In the genomic region with DNA sequence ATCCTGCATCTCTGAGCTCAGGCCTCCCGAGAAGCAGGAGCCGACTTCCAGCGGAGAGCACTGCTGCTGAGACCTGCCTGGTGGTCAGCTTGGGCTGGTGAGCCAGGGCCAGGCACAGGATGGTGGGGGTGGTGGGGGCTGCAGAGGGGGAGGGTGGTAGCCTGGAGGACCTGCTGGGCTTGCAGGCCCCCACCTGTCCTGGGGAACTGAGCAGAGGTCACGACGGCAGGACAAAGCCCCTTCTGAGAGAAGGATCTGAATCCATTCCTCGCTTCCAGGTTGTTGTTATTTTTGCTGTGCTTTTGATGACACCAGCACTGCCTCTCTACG, we compare ENCODE assay signal across 16 cellular contexts. TPM values are rescaled to one million over a fixed set of nuclear protein-coding genes. Genes with fewer than 3 reads are reported as not detected.
DNase-seq lines count a peak whose midpoint lies in the region; ATAC-seq lines count a peak whose summit lies in the region.
"Had no signal": no experiment of that assay in that cellular context is flagged by ENCODE, and none has a peak within 500 bp of the region (broad histone marks: within the 10 kb centered on the region; RNA-seq: fewer than 3 reads in every experiment).

No MANE protein-coding gene starts in this region.

- peak; percentile 30 for DNase-seq in sciatic nerve (ENCODE audit: low spot score)
- DNase-seq in activated CD4-positive, alpha-beta T cell treated with anti-CD3 and anti-CD28 coated beads for 4 hours = no peak
- DNase-seq in stimulated activated naive CD4-positive, alpha-beta T cell (lab: John Stamatoyannopoulos, UW) = no peak
- DNase-seq: BE2C; CD4-positive, CD25-positive, alpha-beta regulatory T cell; DMS53; HCEC 1CT; HFFc6; IMR-90 had no signal

- H3K36me3 Mint-ChIP-seq in dendritic cell treated with granulocyte-macrophage colony-stimulating factor and Interleukin-4, amounts not matched to agents 40 ng/mL and 50 ng/mL, for 4 days (ENCODE audit: low read depth) = no peaks in the 10 kb centered on the region
- H3K36me3 Mint-ChIP-seq: CD4-positive, CD25-positive, alpha-beta regulatory T cell had no signal

- H3K27ac ChIP-seq in BLaER1 = peak overlapping the region; percentile 38; the same call in 1 of the 2 replicates
- H3K27ac ChIP-seq in BLaER1 treated with 17β-estradiol and CSF1 and Interleukin-3, amounts not matched to agents 10 nM and 100 nM = peak overlapping the region; percentile 6 to 88 (median 81); a peak in 17 of 22 replicates
- H3K27ac ChIP-seq: A549 had no signal

- no peak overlapping the region for H3K4me3 Mint-ChIP-seq in dendritic cell treated with granulocyte-macrophage colony-stimulating factor and Interleukin-4, amounts not matched to agents 40 ng/mL and 50 ng/mL, for 4 days
- H3K4me3 Mint-ChIP-seq: HFFc6 had no signal

- H3K4me2 ChIP-seq in BLaER1 = peak overlapping the region; percentile 83
- H3K4me2 ChIP-seq in BLaER1 treated with 17β-estradiol and CSF1 and Interleukin-3, amounts not matched to agents 10 nM and 100 nM = peak overlapping the region; percentile 58 to 98 (median 89); a peak in 21 of 22 replicates
- H3K4me2 ChIP-seq: A549 had no signal

- peak overlapping the region; percentile 81 for H3K27ac Mint-ChIP-seq in dendritic cell treated with granulocyte-macrophage colony-stimulating factor and Interleukin-4, amounts not matched to agents 40 ng/mL and 50 ng/mL, for 4 days
- H3K27ac Mint-ChIP-seq: HFFc6 had no signal

- H3K9ac ChIP-seq in BLaER1 = no peak overlapping the region
- H3K9ac ChIP-seq in BLaER1 treated with 17β-estradiol and CSF1 and Interleukin-3, amounts not matched to agents 10 nM and 100 nM = peak overlapping the region in 10 of 11 experiments; percentile 32 to 81 (median 76); a peak in 15 of 22 replicates

- ATAC-seq in sciatic nerve (no peak), GM21360 (IDR thresholded peaks at IDR 0.05; ENCODE audit: unreplicated experiment) (no peak), HG03039 (IDR thresholded peaks at IDR 0.05; ENCODE audit: unreplicated experiment) (no peak)
- ATAC-seq: A549 had no signal

- peaks cover 93% of the 10 kb centered on the region for H3K4me1 Mint-ChIP-seq in dendritic cell treated with granulocyte-macrophage colony-stimulating factor and Interleukin-4, amounts not matched to agents 40 ng/mL and 50 ng/mL, for 4 days (ENCODE audit: low read depth)

- peaks cover 95% of the 10 kb centered on the region for H3K4me1 ChIP-seq in BLaER1
- H3K4me1 ChIP-seq in BLaER1 treated with 17β-estradiol and CSF1 and Interleukin-3, amounts not matched to agents 10 nM and 100 nM = peaks cover 92 to 98% (median 95%) of the 10 kb centered on the region in 10 experiments
- H3K4me1 ChIP-seq: A549, BE2C had no signal

- H3K9me3 Mint-ChIP-seq in dendritic cell treated with granulocyte-macrophage colony-stimulating factor and Interleukin-4, amounts not matched to agents 40 ng/mL and 50 ng/mL, for 4 days = no peaks in the 10 kb centered on the region
- H3K9me3 Mint-ChIP-seq: CD4-positive, CD25-positive, alpha-beta regulatory T cell; HFFc6 had no signal

- intact Hi-C loops in dendritic cell treated with granulocyte-macrophage colony-stimulating factor and Interleukin-4, amounts not matched to agents 40 ng/mL and 50 ng/mL, for 4 days (cut with micrococcal nuclease) = no loop called here
- intact Hi-C loops in sciatic nerve (cut with DNase I) = no loop called here

- H3K4me3 ChIP-seq in BLaER1 = no peak overlapping the region
- peak overlapping the region in 4 of 10 experiments; percentile 60 to 70 (median 61); a peak in 6 of 20 replicates for H3K4me3 ChIP-seq in BLaER1 treated with 17β-estradiol and CSF1 and Interleukin-3, amounts not matched to agents 10 nM and 100 nM
- H3K4me3 ChIP-seq: A549 had no signal

- no peaks in the 10 kb centered on the region for H3K27me3 ChIP-seq in BLaER1
- no peaks in the 10 kb centered on the region for H3K27me3 ChIP-seq in BLaER1 treated with 17β-estradiol and CSF1 and Interleukin-3, amounts not matched to agents 10 nM and 100 nM
- H3K27me3 ChIP-seq: BE2C had no signal

- no peaks in the 10 kb centered on the region for H3K36me3 ChIP-seq in BLaER1
- H3K36me3 ChIP-seq in BLaER1 treated with 17β-estradiol and CSF1 and Interleukin-3, amounts not matched to agents 10 nM and 100 nM = peaks cover 0 to 20% (median 0%) of the 10 kb centered on the region in 11 experiments; a peak in 6 of 22 replicates
- H3K36me3 ChIP-seq: BE2C had no signal

- H4K20me1 ChIP-seq in BLaER1 = no peaks in the 10 kb centered on the region
- no peaks in the 10 kb centered on the region for H4K20me1 ChIP-seq in BLaER1 treated with 17β-estradiol and CSF1 and Interleukin-3, amounts not matched to agents 10 nM and 100 nM

- H3K27me3 Mint-ChIP-seq in dendritic cell treated with granulocyte-macrophage colony-stimulating factor and Interleukin-4, amounts not matched to agents 40 ng/mL and 50 ng/mL, for 4 days = peaks cover 5% of the 10 kb centered on the region
- H3K27me3 Mint-ChIP-seq: CD4-positive, CD25-positive, alpha-beta regulatory T cell had no signal

- no peaks in the 10 kb centered on the region for H3K9me3 ChIP-seq in BLaER1
- H3K9me3 ChIP-seq in BLaER1 treated with 17β-estradiol and CSF1 and Interleukin-3, amounts not matched to agents 10 nM and 100 nM (replicated peaks in 1 of 11) = no peaks in the 10 kb centered on the region
- H3K9me3 ChIP-seq: A549, BE2C had no signal

RNA-seq across cellular contexts. Expression of gene CD93, which starts 35.6 kb away (rescaled TPM):
- 81.0 TPM for total RNA-seq in sciatic nerve
- total RNA-seq: H4, HFFc6 had no signal
